In the genomic region with DNA sequence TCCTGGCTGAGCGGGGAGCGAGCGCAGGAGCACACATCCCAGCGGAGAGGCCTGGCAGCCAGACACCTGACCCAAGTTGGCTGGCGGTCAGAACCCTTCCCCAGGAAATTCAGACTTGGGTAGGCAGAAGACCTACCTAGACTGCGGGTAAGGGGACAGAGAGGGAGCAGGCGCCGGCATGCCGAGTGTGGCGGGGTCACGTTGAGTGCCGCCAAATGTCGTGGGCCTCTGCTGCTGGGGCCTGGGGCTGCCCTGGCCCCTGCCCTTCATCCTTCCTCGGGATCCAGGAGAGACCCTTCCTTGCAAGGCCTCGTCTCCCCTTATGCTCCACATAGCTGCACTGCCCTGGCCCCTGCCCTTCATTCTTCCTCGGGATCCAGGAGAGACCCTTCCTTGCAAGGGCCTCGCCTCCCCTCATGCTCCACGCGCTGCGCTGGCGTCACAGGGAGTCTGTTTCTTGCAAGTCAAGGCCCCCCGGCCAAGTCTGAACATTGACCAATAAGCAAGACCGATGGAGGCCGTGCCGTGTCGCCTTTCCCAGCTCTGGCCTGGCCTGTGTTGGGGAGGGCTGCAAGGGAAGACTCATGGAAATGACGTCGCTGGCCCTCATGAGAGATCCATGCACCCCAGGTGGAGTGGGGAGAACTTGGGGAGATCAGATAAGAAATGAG, we compare ENCODE assay signal across 31 cellular contexts. TPM values are rescaled to one million over a fixed set of nuclear protein-coding genes. Genes with fewer than 3 reads are reported as not detected.
"Had no signal": no experiment of that assay in that cellular context is flagged by ENCODE, and none has a peak within 500 bp of the region (broad histone marks: within the 10 kb centered on the region; RNA-seq: fewer than 3 reads in every experiment).

No MANE protein-coding gene starts in this region.

- H3K27me3 ChIP-seq: neural progenitor cell, ovary, right lobe of liver, testis, vagina had no signal

- ATAC-seq: naive thymus-derived CD8-positive, alpha-beta T cell; natural killer cell treated with Interleukin-12 subunit alpha and Interleukin-12 subunit beta and Interleukin-15 and Interleukin-18, amount 100 ng/mL, for 72 hours; psoas muscle; right cardiac atrium; right lobe of liver; stimulated activated memory B cell treated with anti-CD40 and anti-IgM and Interleukin-4, amounts not matched to agents 10 μg/mL and 1 μg/mL and 100 μg/mL, for 72 hours; stimulated activated naive CD8-positive, alpha-beta T cell treated with anti-CD3 and anti-CD28 coated beads, Interleukin-15, amount 100 ng/mL, for 72 hours; stimulated activated naive CD8-positive, alpha-beta T cell treated with anti-CD3 and anti-CD28 coated beads, Interleukin-15, Interleukin-2, amounts not matched to agents 100 U/mL and 50 U/mL, for 24 hours had no signal

- DNase-seq: naive B cell; naive thymus-derived CD8-positive, alpha-beta T cell; nephron progenitor cell; nucleus accumbens; ovary; psoas muscle; sigmoid colon; small intestine; stimulated activated CD4-positive, alpha-beta T cell treated with anti-CD3 and anti-CD28 coated beads, Interleukin-15, amount 100 ng/mL, for 24 hours; stimulated activated CD4-positive, alpha-beta T cell treated with anti-CD3 and anti-CD28 coated beads, Interleukin-2, amount 100 ng/mL, for 24 hours; stimulated activated CD4-positive, alpha-beta T cell treated with anti-CD3 and anti-CD28 coated beads, Interleukin-2, amount 100 ng/mL, for 48 hours; stimulated activated CD4-positive, alpha-beta T cell treated with anti-CD3 and anti-CD28 coated beads, Interleukin-4, amount 100 ng/mL, for 4 hours; stimulated activated CD8-positive, alpha-beta memory T cell treated with anti-CD3 and anti-CD28 coated beads, Interleukin-4, amount 100 ng/mL, for 48 hours; stimulated activated naive CD4-positive, alpha-beta T cell; stimulated activated naive CD8-positive, alpha-beta T cell treated with anti-CD3 and anti-CD28 coated beads, Interleukin-15, amount 100 ng/mL, for 72 hours; stimulated activated naive CD8-positive, alpha-beta T cell treated with anti-CD3 and anti-CD28 coated beads, Interleukin-15, Interleukin-2, amounts not matched to agents 100 U/mL and 50 U/mL, for 24 hours; substantia nigra; testis; tibial artery; transverse colon had no signal

- H2AFZ ChIP-seq: neural progenitor cell, parathyroid adenoma had no signal

- H3K79me2 ChIP-seq: parathyroid adenoma had no signal

- H3K4me2 ChIP-seq: neural progenitor cell had no signal

- FAIRE-seq: small intestine, urothelium cell line had no signal

- H3K27me3 Mint-ChIP-seq: stimulated activated naive CD8-positive, alpha-beta T cell treated with anti-CD3 and anti-CD28 coated beads, Interleukin-15, amount 100 ng/mL, for 72 hours had no signal

- H3K9me3 Mint-ChIP-seq: naive B cell; naive thymus-derived CD8-positive, alpha-beta T cell; natural killer cell treated with Interleukin-12 subunit alpha and Interleukin-12 subunit beta and Interleukin-15 and Interleukin-18, amount 100 ng/mL, for 72 hours; nephron progenitor cell; neural progenitor cell; stimulated activated memory B cell treated with anti-CD40 and anti-IgM and Interleukin-4, amounts not matched to agents 10 μg/mL and 1 μg/mL and 100 μg/mL, for 72 hours; stimulated activated naive CD8-positive, alpha-beta T cell treated with anti-CD3 and anti-CD28 coated beads, Interleukin-15, amount 100 ng/mL, for 72 hours had no signal

- H3K4me3 Mint-ChIP-seq: naive B cell; natural killer cell treated with Interleukin-12 subunit alpha and Interleukin-12 subunit beta and Interleukin-15 and Interleukin-18, amount 100 ng/mL, for 72 hours; nephron progenitor cell; neural progenitor cell; stimulated activated memory B cell treated with anti-CD40 and anti-IgM and Interleukin-4, amounts not matched to agents 10 μg/mL and 1 μg/mL and 100 μg/mL, for 72 hours; stimulated activated naive CD8-positive, alpha-beta T cell treated with anti-CD3 and anti-CD28 coated beads, Interleukin-15, amount 100 ng/mL, for 72 hours had no signal

- H3K9ac ChIP-seq: neural progenitor cell, parathyroid adenoma had no signal

- H3K27ac ChIP-seq: neural progenitor cell, neutrophil, ovary, parathyroid adenoma, psoas muscle, right lobe of liver, sigmoid colon, testis, tibial artery, transverse colon, upper lobe of left lung, vagina had no signal

- H3K36me3 Mint-ChIP-seq: naive B cell; naive thymus-derived CD8-positive, alpha-beta T cell; natural killer cell treated with Interleukin-12 subunit alpha and Interleukin-12 subunit beta and Interleukin-15 and Interleukin-18, amount 100 ng/mL, for 72 hours; stimulated activated memory B cell treated with anti-CD40 and anti-IgM and Interleukin-4, amounts not matched to agents 10 μg/mL and 1 μg/mL and 100 μg/mL, for 72 hours had no signal

- H3K36me3 ChIP-seq: neural progenitor cell, neutrophil, ovary, right lobe of liver, sigmoid colon, tibial artery, transverse colon, upper lobe of left lung, vagina had no signal

- H3K4me1 ChIP-seq: neural progenitor cell, psoas muscle, right lobe of liver, sigmoid colon, transverse colon, vagina had no signal

- H3K4me3 ChIP-seq: neural progenitor cell, ovary, psoas muscle, right lobe of liver, sigmoid colon, testis, tibial artery, transverse colon, upper lobe of left lung, vagina had no signal

- H3K4me1 Mint-ChIP-seq: naive B cell; stimulated activated memory B cell treated with anti-CD40 and anti-IgM and Interleukin-4, amounts not matched to agents 10 μg/mL and 1 μg/mL and 100 μg/mL, for 72 hours; stimulated activated naive CD8-positive, alpha-beta T cell treated with anti-CD3 and anti-CD28 coated beads, Interleukin-15, amount 100 ng/mL, for 72 hours had no signal

- H3K9me3 ChIP-seq: neutrophil, ovary, psoas muscle, right lobe of liver, sigmoid colon, testis, tibial artery, transverse colon, upper lobe of left lung, vagina had no signal

- H3K27ac Mint-ChIP-seq: naive B cell; natural killer cell treated with Interleukin-12 subunit alpha and Interleukin-12 subunit beta and Interleukin-15 and Interleukin-18, amount 100 ng/mL, for 72 hours; nephron progenitor cell; stimulated activated memory B cell treated with anti-CD40 and anti-IgM and Interleukin-4, amounts not matched to agents 10 μg/mL and 1 μg/mL and 100 μg/mL, for 72 hours had no signal

RNA-seq across cellular contexts. Expression of a gene that starts 47.8 kb away (rescaled TPM):
- total RNA-seq: skeletal muscle tissue, transverse colon had no signal
- polyA plus RNA-seq: naive thymus-derived CD8-positive, alpha-beta T cell had no signal
